7 cellular contexts compared by ENCODE assay signal in the genomic region with DNA sequence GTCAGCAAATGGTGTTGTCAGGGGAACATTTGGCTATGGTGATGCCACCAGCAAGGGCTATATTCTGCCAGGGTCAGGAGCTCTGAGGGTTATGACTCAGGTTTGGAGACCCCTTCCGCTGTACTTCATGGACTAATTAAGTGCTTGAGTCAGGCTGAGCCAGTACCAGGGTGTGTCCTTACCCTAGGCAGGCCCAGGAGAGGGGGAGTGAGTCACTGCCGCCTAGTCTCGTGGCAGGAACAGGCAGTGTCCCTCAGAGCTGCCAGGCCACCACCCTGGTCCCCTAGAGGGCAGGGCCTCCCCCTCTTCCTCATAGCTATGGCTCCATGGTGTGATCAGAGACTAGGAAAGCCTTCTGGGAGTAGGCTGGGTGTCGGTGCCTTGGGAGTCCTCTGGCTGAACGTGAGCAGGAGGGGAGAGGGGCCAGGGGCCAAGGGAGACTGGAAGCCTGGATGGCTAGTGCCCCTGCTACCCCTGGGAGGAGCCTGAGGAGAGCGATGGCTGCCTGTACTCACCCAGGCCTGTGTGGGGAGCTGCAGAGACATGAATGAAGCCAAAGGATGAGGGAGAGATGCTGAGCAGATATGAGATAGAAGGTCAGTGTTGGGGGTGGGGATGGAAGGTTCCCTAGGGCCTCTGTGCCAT. TPM values are rescaled to one million over a fixed set of nuclear protein-coding genes. Genes with fewer than 3 reads are reported as not detected.
DNase-seq lines count a peak whose midpoint lies in the region; ATAC-seq lines count a peak whose summit lies in the region.
"Had no signal": no experiment of that assay in that cellular context is flagged by ENCODE, and none has a peak within 500 bp of the region (broad histone marks: within the 10 kb centered on the region; RNA-seq: fewer than 3 reads in every experiment).

No MANE protein-coding gene starts in this region.

- H3K36me3 Mint-ChIP-seq in activated naive CD8-positive, alpha-beta T cell treated with anti-CD3 and anti-CD28 coated beads, Interleukin-2, amount 10 ng/mL, durations not matched to agents 7 days and 5 days = peaks cover 32% of the 10 kb centered on the region

- no peak overlapping the region for H3K4me3 Mint-ChIP-seq in activated naive CD8-positive, alpha-beta T cell treated with anti-CD3 and anti-CD28 coated beads, Interleukin-2, amount 10 ng/mL, durations not matched to agents 7 days and 5 days
- H3K4me3 Mint-ChIP-seq: nephron had no signal

- peak; percentile 24 for ATAC-seq in activated naive CD8-positive, alpha-beta T cell treated with anti-CD3 and anti-CD28 coated beads, Interleukin-2, amount 10 ng/mL, durations not matched to agents 7 days and 5 days (ENCODE audit: low read depth)

- peak; percentile 46 for DNase-seq in stimulated activated CD4-positive, alpha-beta T cell treated with anti-CD3 and anti-CD28 coated beads, Interleukin-1b, Interleukin-23, amount 100 ng/mL, for 48 hours
- no peak for DNase-seq in stimulated activated CD4-positive, alpha-beta T cell treated with anti-CD3 and anti-CD28 coated beads, Interleukin-12 subunit alpha, Interleukin-12 subunit beta, amount 100 ng/mL, for 4 hours
- no peak for DNase-seq in activated naive CD8-positive, alpha-beta T cell treated with anti-CD3 and anti-CD28 coated beads, Interleukin-2, amount 10 ng/mL, durations not matched to agents 7 days and 5 days
- DNase-seq in myocyte (ENCODE audit: low read depth) (peak; percentile 97), cerebellum (ENCODE audit: low spot score) (no peak), NCI-H1048 (lab: John Stamatoyannopoulos, UW) (no peak)

- POLR2A ChIA-PET in activated naive CD8-positive, alpha-beta T cell treated with anti-CD3 and anti-CD28 coated beads, Interleukin-2, amount 10 ng/mL, durations not matched to agents 7 days and 5 days (lab: Charles Lee) = interaction anchor here (1.2 to 20.6 kb wide), 4 partner anchors 9 to 25 kb away, joined by 3 to 896 read pairs (median 20); a partner anchor contains a TSS

- no peaks in the 10 kb centered on the region for H3K9me3 Mint-ChIP-seq in activated naive CD8-positive, alpha-beta T cell treated with anti-CD3 and anti-CD28 coated beads, Interleukin-2, amount 10 ng/mL, durations not matched to agents 7 days and 5 days
- H3K9me3 Mint-ChIP-seq: nephron had no signal

- H3K27ac Mint-ChIP-seq in activated naive CD8-positive, alpha-beta T cell treated with anti-CD3 and anti-CD28 coated beads, Interleukin-2, amount 10 ng/mL, durations not matched to agents 7 days and 5 days = peak overlapping the region; percentile 1
- H3K27ac Mint-ChIP-seq: nephron had no signal

- peaks cover 81% of the 10 kb centered on the region for H3K4me1 Mint-ChIP-seq in activated naive CD8-positive, alpha-beta T cell treated with anti-CD3 and anti-CD28 coated beads, Interleukin-2, amount 10 ng/mL, durations not matched to agents 7 days and 5 days

- H3K27me3 Mint-ChIP-seq in activated naive CD8-positive, alpha-beta T cell treated with anti-CD3 and anti-CD28 coated beads, Interleukin-2, amount 10 ng/mL, durations not matched to agents 7 days and 5 days = no peaks in the 10 kb centered on the region

RNA-seq across cellular contexts. Expression of a gene that starts 10.6 kb away (rescaled TPM):
- total RNA-seq in activated naive CD8-positive, alpha-beta T cell treated with anti-CD3 and anti-CD28 coated beads, Interleukin-2, amount 10 ng/mL, durations not matched to agents 7 days and 5 days = 100 to 1,000 TPM; 176 to 195 TPM
- total RNA-seq in myocyte (91.0 and 92.3 TPM in 2 replicates), cerebellum (12.2 TPM)
- 31.8 TPM for polyA plus RNA-seq in myocyte (2012)

RNA-seq across cellular contexts. Expression of a gene that starts 16.0 kb away (rescaled TPM):
- total RNA-seq in activated naive CD8-positive, alpha-beta T cell treated with anti-CD3 and anti-CD28 coated beads, Interleukin-2, amount 10 ng/mL, durations not matched to agents 7 days and 5 days = 100 to 1,000 TPM; 365 to 400 TPM
- total RNA-seq in myocyte (0.10 and 0.35 TPM in 2 replicates), cerebellum (1.4 TPM)
- 0.43 TPM for polyA plus RNA-seq in myocyte (2012)

RNA-seq across cellular contexts. Expression of a gene that starts 47.2 kb away (rescaled TPM):
- 1 to 10 TPM; 3.3 to 3.4 TPM for total RNA-seq in activated naive CD8-positive, alpha-beta T cell treated with anti-CD3 and anti-CD28 coated beads, Interleukin-2, amount 10 ng/mL, durations not matched to agents 7 days and 5 days
- total RNA-seq in myocyte (1.3 and 1.4 TPM in 2 replicates), cerebellum (30.4 TPM)
- 2.5 TPM for polyA plus RNA-seq in myocyte (2012)

RNA-seq across cellular contexts. Expression of a gene that starts 58.2 kb away (rescaled TPM):
- 100 to 1,000 TPM in 1 of 2 experiments, 10 to 100 TPM in 1; 97.4 to 102 TPM for total RNA-seq in activated naive CD8-positive, alpha-beta T cell treated with anti-CD3 and anti-CD28 coated beads, Interleukin-2, amount 10 ng/mL, durations not matched to agents 7 days and 5 days
- total RNA-seq in myocyte (6.2 and 9.7 TPM in 2 replicates), cerebellum (9.0 TPM)
- 14.3 TPM for polyA plus RNA-seq in myocyte (2012)

RNA-seq across cellular contexts. Expression of a gene that starts 60.0 kb away (rescaled TPM):
- 10 to 100 TPM; 53.2 to 58.4 TPM for total RNA-seq in activated naive CD8-positive, alpha-beta T cell treated with anti-CD3 and anti-CD28 coated beads, Interleukin-2, amount 10 ng/mL, durations not matched to agents 7 days and 5 days
- total RNA-seq in myocyte (14.0 and 18.6 TPM in 2 replicates), cerebellum (15.8 TPM)
- polyA plus RNA-seq in myocyte (2012) = 19.0 TPM

Comparison
In these comparisons a context has a peak if more than half of its experiments do, and no peak if none do; other contexts are left out.
1. DNase-seq: peak in stimulated activated CD4-positive, alpha-beta T cell treated with anti-CD3 and anti-CD28 coated beads, Interleukin-1b, Interleukin-23, amount 100 ng/mL, for 48 hours (single experiment) and myocyte (single experiment); none in stimulated activated CD4-positive, alpha-beta T cell treated with anti-CD3 and anti-CD28 coated beads, Interleukin-12 subunit alpha, Interleukin-12 subunit beta, amount 100 ng/mL, for 4 hours (single experiment), activated naive CD8-positive, alpha-beta T cell treated with anti-CD3 and anti-CD28 coated beads, Interleukin-2, amount 10 ng/mL, durations not matched to agents 7 days and 5 days (single experiment), cerebellum (single experiment) and NCI-H1048 (single experiment).
2. RNA of a gene that starts 16.0 kb away (total RNA-seq): 365 to 400 TPM in activated naive CD8-positive, alpha-beta T cell treated with anti-CD3 and anti-CD28 coated beads, Interleukin-2, amount 10 ng/mL, durations not matched to agents 7 days and 5 days; 1.4 TPM in cerebellum (single experiment) and 0.10 to 0.35 TPM in myocyte; every median in the first group is over 100 times any median in the second.